8 cellular contexts compared by ENCODE assay signal in genomic region chr2:119218478-119219064, GRCh38. TPM values are rescaled to one million over a fixed set of nuclear protein-coding genes. Genes with fewer than 3 reads are reported as not detected.
DNase-seq lines count a peak whose midpoint lies in the region; TF ChIP-seq lines count a peak whose summit lies in the region.

No MANE protein-coding gene starts in this region.

- peak; percentile 50 for TF ChIP-seq CTCF in GM10266 (IDR thresholded peaks at IDR 0.05; ENCODE audit: control insufficient read depth, insufficient read depth, low read depth, missing control alignments)
- peak in 2 of 3 donors; percentile 33 to 60 for TF ChIP-seq CTCF in breast epithelium (IDR thresholded peaks at IDR 0.05)
- peak; percentile 49 for TF ChIP-seq CTCF in neural crest cell (conservative IDR thresholded peaks at IDR 0.05)

- H3K36me3 ChIP-seq in breast epithelium: no peaks in the 10 kb centered on the region

- no peak overlapping the region for H3K4me3 ChIP-seq in breast epithelium

- no peak for TF ChIP-seq POLR2A in breast epithelium (IDR thresholded peaks at IDR 0.05)

- DNase-seq in GM10266 (ENCODE audit: extremely low spot score) (no peak), NCI-H2081 (lab: John Stamatoyannopoulos, UW) (peak; percentile 73 to 85), breast epithelium (ENCODE audit: low spot score in 2 of 2) (peak in 1 of 2 donors; percentile 48), neural crest cell (ENCODE audit: low read depth, low spot score) (no peak), GOT3 (lab: John Stamatoyannopoulos, UW) (no peak), amygdala (lab: John Stamatoyannopoulos, UW) (no peak), islet precursor cell (no peak), retina (no peak)

- no peaks in the 10 kb centered on the region for H3K4me1 Mint-ChIP-seq in neural crest cell

- H3K4me1 ChIP-seq in breast epithelium: peaks cover 0 to 5% of the 10 kb centered on the region in 2 donors

- H3K27me3 Mint-ChIP-seq in neural crest cell (ENCODE audit: low read depth): peaks cover 44% of the 10 kb centered on the region

- H3K9me3 Mint-ChIP-seq in neural crest cell: no peaks in the 10 kb centered on the region

- H3K27ac Mint-ChIP-seq in neural crest cell (ENCODE audit: unreplicated experiment): no peak overlapping the region

- no peak overlapping the region for H3K4me3 Mint-ChIP-seq in neural crest cell

- no peaks in the 10 kb centered on the region for H3K36me3 Mint-ChIP-seq in neural crest cell (ENCODE audit: low read depth)

- H3K9me3 ChIP-seq in breast epithelium: no peaks in the 10 kb centered on the region

- intact Hi-C loops in breast epithelium (cut with DNase I; ENCODE audit: low total_unique reads): no loop called here

- no peaks in the 10 kb centered on the region for H3K27me3 ChIP-seq in breast epithelium

- peak overlapping the region in 1 of 2 donors; percentile 52 for H3K27ac ChIP-seq in breast epithelium

RNA-seq across cellular contexts. Expression of gene STEAP3, which starts 5.1 kb away (rescaled TPM):
- total RNA-seq in breast epithelium: 10 to 100 TPM; 11.2 to 52.2 (median 49.8) TPM
- 0.73 and 0.77 TPM in 2 replicates for total RNA-seq in neural crest cell

Comparison
In these comparisons a context has a peak if more than half of its experiments do, and no peak if none do; other contexts are left out.
1. DNase-seq: peak in NCI-H2081 (2 of 2); none in GM10266 (single experiment), neural crest cell (single experiment), GOT3 (single experiment), amygdala (0 of 56), islet precursor cell (single experiment) and retina (single experiment).
2. Peak in every context shown above with its lines, with median percentiles within 50 percentile points of each other: CTCF ChIP-seq.